In the genomic region with DNA sequence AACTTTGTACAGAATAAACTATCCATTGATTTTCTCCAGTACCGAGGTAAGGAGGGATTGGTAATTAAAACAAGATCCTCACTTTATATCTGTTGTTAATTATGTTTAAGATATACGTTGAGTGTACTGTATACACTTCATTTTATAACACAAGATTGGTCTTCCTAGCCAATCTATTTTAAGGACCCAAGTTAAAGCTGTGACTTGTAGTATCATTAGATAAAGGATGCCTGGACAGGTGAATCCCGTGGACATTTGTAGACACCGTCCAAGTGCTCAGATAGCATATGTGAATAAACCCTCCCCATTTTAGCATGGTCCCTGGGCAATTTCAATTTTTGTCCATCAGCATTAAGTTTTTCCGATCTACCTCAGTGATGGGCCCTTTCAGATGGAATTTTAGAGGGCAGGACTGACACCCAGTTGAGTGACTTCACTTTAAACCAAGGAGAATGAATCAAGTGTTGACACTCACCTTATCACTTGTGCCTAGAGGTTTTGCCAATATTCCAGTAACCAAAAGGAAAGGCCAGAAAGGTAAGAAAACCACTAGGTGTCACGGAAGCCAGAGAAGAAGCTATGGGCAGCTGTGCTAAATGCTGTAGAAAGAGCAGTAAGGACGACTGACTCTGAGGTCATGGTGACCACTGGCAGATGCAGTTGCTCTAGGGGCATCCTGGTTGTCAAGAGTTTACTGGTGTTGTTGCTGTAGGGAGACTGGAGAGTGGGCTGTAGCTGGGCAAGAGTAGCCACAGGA, we compare ENCODE assay signal across 1 cellular context.
TF ChIP-seq lines count a peak whose summit lies in the region.

No MANE protein-coding gene starts in this region.

TF ChIP-seq in HepG2, 621 proteins besides CTCF, POLR2A, EP300 and RAD21 (continued from another document and continues in another):
- TF ChIP-seq, protein P1, sequence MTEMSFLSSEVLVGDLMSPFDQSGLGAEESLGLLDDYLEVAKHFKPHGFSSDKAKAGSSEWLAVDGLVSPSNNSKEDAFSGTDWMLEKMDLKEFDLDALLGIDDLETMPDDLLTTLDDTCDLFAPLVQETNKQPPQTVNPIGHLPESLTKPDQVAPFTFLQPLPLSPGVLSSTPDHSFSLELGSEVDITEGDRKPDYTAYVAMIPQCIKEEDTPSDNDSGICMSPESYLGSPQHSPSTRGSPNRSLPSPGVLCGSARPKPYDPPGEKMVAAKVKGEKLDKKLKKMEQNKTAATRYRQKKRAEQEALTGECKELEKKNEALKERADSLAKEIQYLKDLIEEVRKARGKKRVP (CRISPR knock-in tag; IDR thresholded peaks at IDR 0.05) = no peak
- TF ChIP-seq PHB2 (IDR thresholded peaks at IDR 0.05; ENCODE audit: partially characterized antibody) (no peak), MEF2D (CRISPR knock-in tag; IDR thresholded peaks at IDR 0.05) (no peak), ZNF569 (CRISPR knock-in tag; IDR thresholded peaks at IDR 0.05; ENCODE audit: borderline replicate concordance) (no peak), JDP2 (CRISPR knock-in tag; IDR thresholded peaks at IDR 0.05; ENCODE audit: borderline replicate concordance) (no peak; the same call in 1 of the 2 replicates), HOXA3 (CRISPR knock-in tag; IDR thresholded peaks at IDR 0.05) (no peak), CREB1 (IDR thresholded peaks at IDR 0.05) (no peak), CREB1 (CRISPR knock-in tag; IDR thresholded peaks at IDR 0.05) (no peak), GABPA (IDR thresholded peaks at IDR 0.05; ENCODE audit: low read depth, low read length) (no peak), GABPA (CRISPR knock-in tag; IDR thresholded peaks at IDR 0.05; ENCODE audit: low read depth) (no peak), ZNF83 (CRISPR knock-in tag; IDR thresholded peaks at IDR 0.05; ENCODE audit: borderline replicate concordance) (no peak), MYNN (CRISPR knock-in tag; IDR thresholded peaks at IDR 0.05; ENCODE audit: low read depth) (no peak), ZNF225 (CRISPR knock-in tag; IDR thresholded peaks at IDR 0.05) (no peak), ZNF224 (CRISPR knock-in tag; IDR thresholded peaks at IDR 0.05) (no peak), ZNF121 (CRISPR knock-in tag; IDR thresholded peaks at IDR 0.05) (no peak), ZNF274 (CRISPR knock-in tag; IDR thresholded peaks at IDR 0.05) (no peak), ZSCAN21 (CRISPR knock-in tag; IDR thresholded peaks at IDR 0.05; ENCODE audit: borderline replicate concordance) (no peak; the same call in 1 of the 2 replicates), SP2 (CRISPR knock-in tag; IDR thresholded peaks at IDR 0.05) (no peak), ZNF552 (CRISPR knock-in tag; IDR thresholded peaks at IDR 0.05; ENCODE audit: borderline replicate concordance) (no peak), POLR2AphosphoS5 (IDR thresholded peaks at IDR 0.05; ENCODE audit: low read depth, low read length) (peak; percentile 85), ZNF563 (CRISPR knock-in tag; IDR thresholded peaks at IDR 0.05) (no peak), NR2F6 (IDR thresholded peaks at IDR 0.05) (0 out of 2 replicates have a peak, but pooled peaks have one; percentile 3), NR2F6 (CRISPR knock-in tag; IDR thresholded peaks at IDR 0.05) (no peak), ZNF30 (CRISPR knock-in tag; IDR thresholded peaks at IDR 0.05) (no peak), ZNF564 (CRISPR knock-in tag; IDR thresholded peaks at IDR 0.05) (0 out of 2 replicates have a peak, but pooled peaks have one; percentile 6), ZNF644 (CRISPR knock-in tag; IDR thresholded peaks at IDR 0.05; ENCODE audit: low read depth) (no peak), ZFP90 (CRISPR knock-in tag; IDR thresholded peaks at IDR 0.05; ENCODE audit: borderline replicate concordance) (no peak), GABPB1 (CRISPR knock-in tag; IDR thresholded peaks at IDR 0.05) (no peak), PHF20 (CRISPR knock-in tag; IDR thresholded peaks at IDR 0.05) (no peak), POLR2AphosphoS2 (IDR thresholded peaks at IDR 0.05; ENCODE audit: low read depth, low read length) (no peak), MEIS1 (CRISPR knock-in tag; IDR thresholded peaks at IDR 0.05; ENCODE audit: borderline replicate concordance) (no peak), EZH2 (conservative IDR thresholded peaks at IDR 0.05; ENCODE audit: low read depth, low read length) (no peak), ZNF484 (CRISPR knock-in tag; IDR thresholded peaks at IDR 0.05; ENCODE audit: borderline replicate concordance, low read depth) (no peak), BHLHE40 (IDR thresholded peaks at IDR 0.05; ENCODE audit: low read length) (no peak), ZSCAN30 (CRISPR knock-in tag; IDR thresholded peaks at IDR 0.05) (no peak), MAFK (conservative IDR thresholded peaks at IDR 0.05 in 1 of 2, IDR thresholded peaks at IDR 0.05 in 1 of 2; ENCODE audit: low read length in 2 of 2) (no peak), ZNF720 (CRISPR knock-in tag; IDR thresholded peaks at IDR 0.05) (no peak), RFXAP (CRISPR knock-in tag; IDR thresholded peaks at IDR 0.05; ENCODE audit: borderline replicate concordance) (0 out of 2 replicates have a peak, but pooled peaks have one; percentile 48), ZNF44 (CRISPR knock-in tag; IDR thresholded peaks at IDR 0.05) (0 out of 2 replicates have a peak, but pooled peaks have one; percentile 83), RCOR2 (CRISPR knock-in tag; IDR thresholded peaks at IDR 0.05) (no peak), ZNF430 (CRISPR knock-in tag; IDR thresholded peaks at IDR 0.05) (no peak)
- TF ChIP-seq, protein P2, sequence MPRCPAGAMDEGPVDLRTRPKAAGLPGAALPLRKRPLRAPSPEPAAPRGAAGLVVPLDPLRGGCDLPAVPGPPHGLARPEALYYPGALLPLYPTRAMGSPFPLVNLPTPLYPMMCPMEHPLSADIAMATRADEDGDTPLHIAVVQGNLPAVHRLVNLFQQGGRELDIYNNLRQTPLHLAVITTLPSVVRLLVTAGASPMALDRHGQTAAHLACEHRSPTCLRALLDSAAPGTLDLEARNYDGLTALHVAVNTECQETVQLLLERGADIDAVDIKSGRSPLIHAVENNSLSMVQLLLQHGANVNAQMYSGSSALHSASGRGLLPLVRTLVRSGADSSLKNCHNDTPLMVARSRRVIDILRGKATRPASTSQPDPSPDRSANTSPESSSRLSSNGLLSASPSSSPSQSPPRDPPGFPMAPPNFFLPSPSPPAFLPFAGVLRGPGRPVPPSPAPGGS (CRISPR knock-in tag; IDR thresholded peaks at IDR 0.05) = no peak
- TF ChIP-seq, protein P3, sequence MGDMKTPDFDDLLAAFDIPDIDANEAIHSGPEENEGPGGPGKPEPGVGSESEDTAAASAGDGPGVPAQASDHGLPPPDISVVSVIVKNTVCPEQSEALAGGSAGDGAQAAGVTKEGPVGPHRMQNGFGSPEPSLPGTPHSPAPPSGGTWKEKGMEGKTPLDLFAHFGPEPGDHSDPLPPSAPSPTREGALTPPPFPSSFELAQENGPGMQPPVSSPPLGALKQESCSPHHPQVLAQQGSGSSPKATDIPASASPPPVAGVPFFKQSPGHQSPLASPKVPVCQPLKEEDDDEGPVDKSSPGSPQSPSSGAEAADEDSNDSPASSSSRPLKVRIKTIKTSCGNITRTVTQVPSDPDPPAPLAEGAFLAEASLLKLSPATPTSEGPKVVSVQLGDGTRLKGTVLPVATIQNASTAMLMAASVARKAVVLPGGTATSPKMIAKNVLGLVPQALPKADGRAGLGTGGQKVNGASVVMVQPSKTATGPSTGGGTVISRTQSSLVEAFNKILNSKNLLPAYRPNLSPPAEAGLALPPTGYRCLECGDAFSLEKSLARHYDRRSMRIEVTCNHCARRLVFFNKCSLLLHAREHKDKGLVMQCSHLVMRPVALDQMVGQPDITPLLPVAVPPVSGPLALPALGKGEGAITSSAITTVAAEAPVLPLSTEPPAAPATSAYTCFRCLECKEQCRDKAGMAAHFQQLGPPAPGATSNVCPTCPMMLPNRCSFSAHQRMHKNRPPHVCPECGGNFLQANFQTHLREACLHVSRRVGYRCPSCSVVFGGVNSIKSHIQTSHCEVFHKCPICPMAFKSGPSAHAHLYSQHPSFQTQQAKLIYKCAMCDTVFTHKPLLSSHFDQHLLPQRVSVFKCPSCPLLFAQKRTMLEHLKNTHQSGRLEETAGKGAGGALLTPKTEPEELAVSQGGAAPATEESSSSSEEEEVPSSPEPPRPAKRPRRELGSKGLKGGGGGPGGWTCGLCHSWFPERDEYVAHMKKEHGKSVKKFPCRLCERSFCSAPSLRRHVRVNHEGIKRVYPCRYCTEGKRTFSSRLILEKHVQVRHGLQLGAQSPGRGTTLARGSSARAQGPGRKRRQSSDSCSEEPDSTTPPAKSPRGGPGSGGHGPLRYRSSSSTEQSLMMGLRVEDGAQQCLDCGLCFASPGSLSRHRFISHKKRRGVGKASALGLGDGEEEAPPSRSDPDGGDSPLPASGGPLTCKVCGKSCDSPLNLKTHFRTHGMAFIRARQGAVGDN (CRISPR knock-in tag; IDR thresholded peaks at IDR 0.05) = no peak
- TF ChIP-seq, protein P4, sequence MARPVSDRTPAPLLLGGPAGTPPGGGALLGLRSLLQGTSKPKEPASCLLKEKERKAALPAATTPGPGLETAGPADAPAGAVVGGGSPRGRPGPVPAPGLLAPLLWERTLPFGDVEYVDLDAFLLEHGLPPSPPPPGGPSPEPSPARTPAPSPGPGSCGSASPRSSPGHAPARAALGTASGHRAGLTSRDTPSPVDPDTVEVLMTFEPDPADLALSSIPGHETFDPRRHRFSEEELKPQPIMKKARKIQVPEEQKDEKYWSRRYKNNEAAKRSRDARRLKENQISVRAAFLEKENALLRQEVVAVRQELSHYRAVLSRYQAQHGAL (CRISPR knock-in tag; IDR thresholded peaks at IDR 0.05; ENCODE audit: not compliant biosample characterization) = no peak
- TF ChIP-seq, protein P5, sequence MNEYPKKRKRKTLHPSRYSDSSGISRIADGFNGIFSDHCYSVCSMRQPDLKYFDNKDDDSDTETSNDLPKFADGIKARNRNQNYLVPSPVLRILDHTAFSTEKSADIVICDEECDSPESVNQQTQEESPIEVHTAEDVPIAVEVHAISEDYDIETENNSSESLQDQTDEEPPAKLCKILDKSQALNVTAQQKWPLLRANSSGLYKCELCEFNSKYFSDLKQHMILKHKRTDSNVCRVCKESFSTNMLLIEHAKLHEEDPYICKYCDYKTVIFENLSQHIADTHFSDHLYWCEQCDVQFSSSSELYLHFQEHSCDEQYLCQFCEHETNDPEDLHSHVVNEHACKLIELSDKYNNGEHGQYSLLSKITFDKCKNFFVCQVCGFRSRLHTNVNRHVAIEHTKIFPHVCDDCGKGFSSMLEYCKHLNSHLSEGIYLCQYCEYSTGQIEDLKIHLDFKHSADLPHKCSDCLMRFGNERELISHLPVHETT (CRISPR knock-in tag; conservative IDR thresholded peaks at IDR 0.05) = no peak
- TF ChIP-seq, protein P6, sequence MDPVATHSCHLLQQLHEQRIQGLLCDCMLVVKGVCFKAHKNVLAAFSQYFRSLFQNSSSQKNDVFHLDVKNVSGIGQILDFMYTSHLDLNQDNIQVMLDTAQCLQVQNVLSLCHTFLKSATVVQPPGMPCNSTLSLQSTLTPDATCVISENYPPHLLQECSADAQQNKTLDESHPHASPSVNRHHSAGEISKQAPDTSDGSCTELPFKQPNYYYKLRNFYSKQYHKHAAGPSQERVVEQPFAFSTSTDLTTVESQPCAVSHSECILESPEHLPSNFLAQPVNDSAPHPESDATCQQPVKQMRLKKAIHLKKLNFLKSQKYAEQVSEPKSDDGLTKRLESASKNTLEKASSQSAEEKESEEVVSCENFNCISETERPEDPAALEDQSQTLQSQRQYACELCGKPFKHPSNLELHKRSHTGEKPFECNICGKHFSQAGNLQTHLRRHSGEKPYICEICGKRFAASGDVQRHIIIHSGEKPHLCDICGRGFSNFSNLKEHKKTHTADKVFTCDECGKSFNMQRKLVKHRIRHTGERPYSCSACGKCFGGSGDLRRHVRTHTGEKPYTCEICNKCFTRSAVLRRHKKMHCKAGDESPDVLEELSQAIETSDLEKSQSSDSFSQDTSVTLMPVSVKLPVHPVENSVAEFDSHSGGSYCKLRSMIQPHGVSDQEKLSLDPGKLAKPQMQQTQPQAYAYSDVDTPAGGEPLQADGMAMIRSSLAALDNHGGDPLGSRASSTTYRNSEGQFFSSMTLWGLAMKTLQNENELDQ (CRISPR knock-in tag; IDR thresholded peaks at IDR 0.05; ENCODE audit: borderline replicate concordance) = no peak
- TF ChIP-seq, protein P7, sequence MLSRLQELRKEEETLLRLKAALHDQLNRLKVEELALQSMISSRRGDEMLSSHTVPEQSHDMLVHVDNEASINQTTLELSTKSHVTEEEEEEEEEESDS (CRISPR knock-in tag; IDR thresholded peaks at IDR 0.05; ENCODE audit: borderline replicate concordance) = no peak
- TF ChIP-seq, protein P8, sequence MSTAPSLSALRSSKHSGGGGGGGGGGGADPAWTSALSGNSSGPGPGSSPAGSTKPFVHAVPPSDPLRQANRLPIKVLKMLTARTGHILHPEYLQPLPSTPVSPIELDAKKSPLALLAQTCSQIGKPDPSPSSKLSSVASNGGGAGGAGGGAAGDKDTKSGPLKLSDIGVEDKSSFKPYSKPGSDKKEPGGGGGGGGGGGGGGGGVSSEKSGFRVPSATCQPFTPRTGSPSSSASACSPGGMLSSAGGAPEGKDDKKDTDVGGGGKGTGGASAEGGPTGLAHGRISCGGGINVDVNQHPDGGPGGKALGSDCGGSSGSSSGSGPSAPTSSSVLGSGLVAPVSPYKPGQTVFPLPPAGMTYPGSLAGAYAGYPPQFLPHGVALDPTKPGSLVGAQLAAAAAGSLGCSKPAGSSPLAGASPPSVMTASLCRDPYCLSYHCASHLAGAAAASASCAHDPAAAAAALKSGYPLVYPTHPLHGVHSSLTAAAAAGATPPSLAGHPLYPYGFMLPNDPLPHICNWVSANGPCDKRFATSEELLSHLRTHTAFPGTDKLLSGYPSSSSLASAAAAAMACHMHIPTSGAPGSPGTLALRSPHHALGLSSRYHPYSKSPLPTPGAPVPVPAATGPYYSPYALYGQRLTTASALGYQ (CRISPR knock-in tag; IDR thresholded peaks at IDR 0.05) = no peak
- TF ChIP-seq, protein P9, sequence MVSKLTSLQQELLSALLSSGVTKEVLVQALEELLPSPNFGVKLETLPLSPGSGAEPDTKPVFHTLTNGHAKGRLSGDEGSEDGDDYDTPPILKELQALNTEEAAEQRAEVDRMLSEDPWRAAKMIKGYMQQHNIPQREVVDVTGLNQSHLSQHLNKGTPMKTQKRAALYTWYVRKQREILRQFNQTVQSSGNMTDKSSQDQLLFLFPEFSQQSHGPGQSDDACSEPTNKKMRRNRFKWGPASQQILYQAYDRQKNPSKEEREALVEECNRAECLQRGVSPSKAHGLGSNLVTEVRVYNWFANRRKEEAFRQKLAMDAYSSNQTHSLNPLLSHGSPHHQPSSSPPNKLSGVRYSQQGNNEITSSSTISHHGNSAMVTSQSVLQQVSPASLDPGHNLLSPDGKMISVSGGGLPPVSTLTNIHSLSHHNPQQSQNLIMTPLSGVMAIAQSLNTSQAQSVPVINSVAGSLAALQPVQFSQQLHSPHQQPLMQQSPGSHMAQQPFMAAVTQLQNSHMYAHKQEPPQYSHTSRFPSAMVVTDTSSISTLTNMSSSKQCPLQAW (CRISPR knock-in tag; IDR thresholded peaks at IDR 0.05) = peak; percentile 52; the same call in 1 of the 2 replicates
